ENCODE assay signal across 1 cellular context in the genomic region with DNA sequence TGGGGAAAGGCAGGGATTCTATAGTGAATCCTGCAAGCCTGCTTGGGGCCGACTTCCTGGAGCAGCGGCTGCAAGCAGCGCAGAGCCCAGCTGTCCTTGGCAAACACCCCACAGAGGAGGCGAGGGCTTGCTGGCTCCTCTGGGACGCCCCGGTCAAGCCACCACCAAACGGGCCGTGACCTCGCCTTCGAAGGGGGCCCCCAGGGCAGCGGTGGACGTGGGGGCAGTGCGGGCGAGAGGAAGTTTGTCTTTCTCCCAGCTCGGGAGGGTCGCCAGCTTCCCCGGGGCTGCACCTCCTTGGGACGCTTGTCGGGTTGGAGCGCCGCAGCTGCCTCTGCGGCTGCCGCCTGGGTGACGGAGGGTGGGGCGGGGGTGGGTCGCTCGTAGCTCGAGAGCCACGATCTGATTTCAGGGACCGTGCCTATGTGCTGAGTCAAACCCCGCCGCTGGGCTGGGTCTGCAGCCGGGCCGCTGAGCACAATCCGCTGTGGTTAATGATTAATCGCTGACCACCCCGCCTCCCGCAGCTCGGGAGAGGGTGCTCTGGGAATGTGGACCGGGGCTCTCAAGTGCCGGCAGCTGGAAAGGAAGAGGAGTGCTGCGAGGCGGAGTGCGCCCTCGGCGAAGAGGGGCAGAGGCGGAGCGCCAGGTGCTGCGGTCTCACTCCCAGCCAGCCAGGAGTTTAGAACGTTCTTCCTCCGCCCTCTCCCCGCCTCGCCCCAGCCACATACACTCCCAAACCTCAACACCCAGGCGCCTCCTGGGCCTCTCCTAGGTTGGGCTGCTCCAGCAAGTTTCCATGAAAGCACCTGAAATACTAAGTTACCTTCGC.
A peak's percentile ranks its signal among the peaks of the same experiment; 100 is the strongest.
TF ChIP-seq lines count a peak whose summit lies in the region.

A gene (plus strand): TSS at position 726 of the 832 bp plus-strand sequence.

TF ChIP-seq in HepG2, 621 proteins besides CTCF, POLR2A, EP300 and RAD21 (continued from another document and continues in another):
- TF ChIP-seq, protein P1, sequence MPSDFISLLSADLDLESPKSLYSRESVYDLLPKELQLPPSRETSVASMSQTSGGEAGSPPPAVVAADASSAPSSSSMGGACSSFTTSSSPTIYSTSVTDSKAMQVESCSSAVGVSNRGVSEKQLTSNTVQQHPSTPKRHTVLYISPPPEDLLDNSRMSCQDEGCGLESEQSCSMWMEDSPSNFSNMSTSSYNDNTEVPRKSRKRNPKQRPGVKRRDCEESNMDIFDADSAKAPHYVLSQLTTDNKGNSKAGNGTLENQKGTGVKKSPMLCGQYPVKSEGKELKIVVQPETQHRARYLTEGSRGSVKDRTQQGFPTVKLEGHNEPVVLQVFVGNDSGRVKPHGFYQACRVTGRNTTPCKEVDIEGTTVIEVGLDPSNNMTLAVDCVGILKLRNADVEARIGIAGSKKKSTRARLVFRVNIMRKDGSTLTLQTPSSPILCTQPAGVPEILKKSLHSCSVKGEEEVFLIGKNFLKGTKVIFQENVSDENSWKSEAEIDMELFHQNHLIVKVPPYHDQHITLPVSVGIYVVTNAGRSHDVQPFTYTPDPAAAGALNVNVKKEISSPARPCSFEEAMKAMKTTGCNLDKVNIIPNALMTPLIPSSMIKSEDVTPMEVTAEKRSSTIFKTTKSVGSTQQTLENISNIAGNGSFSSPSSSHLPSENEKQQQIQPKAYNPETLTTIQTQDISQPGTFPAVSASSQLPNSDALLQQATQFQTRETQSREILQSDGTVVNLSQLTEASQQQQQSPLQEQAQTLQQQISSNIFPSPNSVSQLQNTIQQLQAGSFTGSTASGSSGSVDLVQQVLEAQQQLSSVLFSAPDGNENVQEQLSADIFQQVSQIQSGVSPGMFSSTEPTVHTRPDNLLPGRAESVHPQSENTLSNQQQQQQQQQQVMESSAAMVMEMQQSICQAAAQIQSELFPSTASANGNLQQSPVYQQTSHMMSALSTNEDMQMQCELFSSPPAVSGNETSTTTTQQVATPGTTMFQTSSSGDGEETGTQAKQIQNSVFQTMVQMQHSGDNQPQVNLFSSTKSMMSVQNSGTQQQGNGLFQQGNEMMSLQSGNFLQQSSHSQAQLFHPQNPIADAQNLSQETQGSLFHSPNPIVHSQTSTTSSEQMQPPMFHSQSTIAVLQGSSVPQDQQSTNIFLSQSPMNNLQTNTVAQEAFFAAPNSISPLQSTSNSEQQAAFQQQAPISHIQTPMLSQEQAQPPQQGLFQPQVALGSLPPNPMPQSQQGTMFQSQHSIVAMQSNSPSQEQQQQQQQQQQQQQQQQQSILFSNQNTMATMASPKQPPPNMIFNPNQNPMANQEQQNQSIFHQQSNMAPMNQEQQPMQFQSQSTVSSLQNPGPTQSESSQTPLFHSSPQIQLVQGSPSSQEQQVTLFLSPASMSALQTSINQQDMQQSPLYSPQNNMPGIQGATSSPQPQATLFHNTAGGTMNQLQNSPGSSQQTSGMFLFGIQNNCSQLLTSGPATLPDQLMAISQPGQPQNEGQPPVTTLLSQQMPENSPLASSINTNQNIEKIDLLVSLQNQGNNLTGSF (CRISPR knock-in tag; IDR thresholded peaks at IDR 0.05) = no peak
- TF ChIP-seq ETV6 (CRISPR knock-in tag; conservative IDR thresholded peaks at IDR 0.05) (0 out of 2 replicates have a peak, but pooled peaks have one; percentile 23), ELF4 (CRISPR knock-in tag; IDR thresholded peaks at IDR 0.05; ENCODE audit: borderline replicate concordance) (no peak), ZNF30 (CRISPR knock-in tag; IDR thresholded peaks at IDR 0.05) (no peak), ZNF792 (CRISPR knock-in tag; IDR thresholded peaks at IDR 0.05) (0 out of 2 replicates have a peak, but pooled peaks have one; percentile 60), ZNF644 (CRISPR knock-in tag; IDR thresholded peaks at IDR 0.05; ENCODE audit: low read depth) (peak; percentile 32; the same call in 1 of the 2 replicates), MEIS2 (CRISPR knock-in tag; IDR thresholded peaks at IDR 0.05) (no peak), ZNF256 (CRISPR knock-in tag; conservative IDR thresholded peaks at IDR 0.05) (no peak), ZNF17 (CRISPR knock-in tag; IDR thresholded peaks at IDR 0.05) (no peak), XRCC5 (optimal IDR thresholded peaks at IDR 0.05; ENCODE audit: low read length) (peak; percentile 94), ZNF883 (CRISPR knock-in tag; IDR thresholded peaks at IDR 0.05; ENCODE audit: not compliant biosample characterization) (no peak), ZNF451 (CRISPR knock-in tag; IDR thresholded peaks at IDR 0.05) (no peak), SOX5 (CRISPR knock-in tag; IDR thresholded peaks at IDR 0.05; ENCODE audit: borderline replicate concordance) (peak; percentile 58; the same call in 1 of the 2 replicates), ERF (CRISPR knock-in tag; IDR thresholded peaks at IDR 0.05) (no peak), HMG20A (CRISPR knock-in tag; IDR thresholded peaks at IDR 0.05; ENCODE audit: borderline replicate concordance) (peak; percentile 60; the same call in 1 of the 2 replicates), ZNF839 (CRISPR knock-in tag; IDR thresholded peaks at IDR 0.05; ENCODE audit: borderline replicate concordance) (no peak), ZNF558 (CRISPR knock-in tag; IDR thresholded peaks at IDR 0.05; ENCODE audit: borderline replicate concordance) (no peak), SMARCC2 (IDR thresholded peaks at IDR 0.05) (no peak), EEA1 (CRISPR knock-in tag; IDR thresholded peaks at IDR 0.05; ENCODE audit: borderline replicate concordance) (no peak), HOXA9 (CRISPR knock-in tag; IDR thresholded peaks at IDR 0.05; ENCODE audit: borderline replicate concordance) (no peak)
- TF ChIP-seq, protein P2, sequence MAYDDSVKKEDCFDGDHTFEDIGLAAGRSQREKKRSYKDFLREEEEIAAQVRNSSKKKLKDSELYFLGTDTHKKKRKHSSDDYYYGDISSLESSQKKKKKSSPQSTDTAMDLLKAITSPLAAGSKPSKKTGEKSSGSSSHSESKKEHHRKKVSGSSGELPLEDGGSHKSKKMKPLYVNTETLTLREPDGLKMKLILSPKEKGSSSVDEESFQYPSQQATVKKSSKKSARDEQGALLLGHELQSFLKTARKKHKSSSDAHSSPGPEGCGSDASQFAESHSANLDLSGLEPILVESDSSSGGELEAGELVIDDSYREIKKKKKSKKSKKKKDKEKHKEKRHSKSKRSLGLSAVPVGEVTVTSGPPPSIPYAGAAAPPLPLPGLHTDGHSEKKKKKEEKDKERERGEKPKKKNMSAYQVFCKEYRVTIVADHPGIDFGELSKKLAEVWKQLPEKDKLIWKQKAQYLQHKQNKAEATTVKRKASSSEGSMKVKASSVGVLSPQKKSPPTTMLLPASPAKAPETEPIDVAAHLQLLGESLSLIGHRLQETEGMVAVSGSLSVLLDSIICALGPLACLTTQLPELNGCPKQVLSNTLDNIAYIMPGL (CRISPR knock-in tag; IDR thresholded peaks at IDR 0.05; ENCODE audit: borderline replicate concordance in 1 of 2, low read depth in 1 of 2) = peak; percentile 16 to 50; a peak in 2 of 4 replicates
- TF ChIP-seq, protein P3, sequence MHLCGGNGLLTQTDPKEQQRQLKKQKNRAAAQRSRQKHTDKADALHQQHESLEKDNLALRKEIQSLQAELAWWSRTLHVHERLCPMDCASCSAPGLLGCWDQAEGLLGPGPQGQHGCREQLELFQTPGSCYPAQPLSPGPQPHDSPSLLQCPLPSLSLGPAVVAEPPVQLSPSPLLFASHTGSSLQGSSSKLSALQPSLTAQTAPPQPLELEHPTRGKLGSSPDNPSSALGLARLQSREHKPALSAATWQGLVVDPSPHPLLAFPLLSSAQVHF (CRISPR knock-in tag; IDR thresholded peaks at IDR 0.05) = no peak
- TF ChIP-seq, protein P4, sequence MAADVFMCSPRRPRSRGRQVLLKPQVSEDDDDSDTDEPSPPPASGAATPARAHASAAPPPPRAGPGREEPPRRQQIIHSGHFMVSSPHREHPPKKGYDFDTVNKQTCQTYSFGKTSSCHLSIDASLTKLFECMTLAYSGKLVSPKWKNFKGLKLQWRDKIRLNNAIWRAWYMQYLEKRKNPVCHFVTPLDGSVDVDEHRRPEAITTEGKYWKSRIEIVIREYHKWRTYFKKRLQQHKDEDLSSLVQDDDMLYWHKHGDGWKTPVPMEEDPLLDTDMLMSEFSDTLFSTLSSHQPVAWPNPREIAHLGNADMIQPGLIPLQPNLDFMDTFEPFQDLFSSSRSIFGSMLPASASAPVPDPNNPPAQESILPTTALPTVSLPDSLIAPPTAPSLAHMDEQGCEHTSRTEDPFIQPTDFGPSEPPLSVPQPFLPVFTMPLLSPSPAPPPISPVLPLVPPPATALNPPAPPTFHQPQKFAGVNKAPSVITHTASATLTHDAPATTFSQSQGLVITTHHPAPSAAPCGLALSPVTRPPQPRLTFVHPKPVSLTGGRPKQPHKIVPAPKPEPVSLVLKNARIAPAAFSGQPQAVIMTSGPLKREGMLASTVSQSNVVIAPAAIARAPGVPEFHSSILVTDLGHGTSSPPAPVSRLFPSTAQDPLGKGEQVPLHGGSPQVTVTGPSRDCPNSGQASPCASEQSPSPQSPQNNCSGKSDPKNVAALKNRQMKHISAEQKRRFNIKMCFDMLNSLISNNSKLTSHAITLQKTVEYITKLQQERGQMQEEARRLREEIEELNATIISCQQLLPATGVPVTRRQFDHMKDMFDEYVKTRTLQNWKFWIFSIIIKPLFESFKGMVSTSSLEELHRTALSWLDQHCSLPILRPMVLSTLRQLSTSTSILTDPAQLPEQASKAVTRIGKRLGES (CRISPR knock-in tag; IDR thresholded peaks at IDR 0.05; ENCODE audit: borderline replicate concordance) = no peak; the same call in 1 of the 2 replicates
- TF ChIP-seq, protein P5, sequence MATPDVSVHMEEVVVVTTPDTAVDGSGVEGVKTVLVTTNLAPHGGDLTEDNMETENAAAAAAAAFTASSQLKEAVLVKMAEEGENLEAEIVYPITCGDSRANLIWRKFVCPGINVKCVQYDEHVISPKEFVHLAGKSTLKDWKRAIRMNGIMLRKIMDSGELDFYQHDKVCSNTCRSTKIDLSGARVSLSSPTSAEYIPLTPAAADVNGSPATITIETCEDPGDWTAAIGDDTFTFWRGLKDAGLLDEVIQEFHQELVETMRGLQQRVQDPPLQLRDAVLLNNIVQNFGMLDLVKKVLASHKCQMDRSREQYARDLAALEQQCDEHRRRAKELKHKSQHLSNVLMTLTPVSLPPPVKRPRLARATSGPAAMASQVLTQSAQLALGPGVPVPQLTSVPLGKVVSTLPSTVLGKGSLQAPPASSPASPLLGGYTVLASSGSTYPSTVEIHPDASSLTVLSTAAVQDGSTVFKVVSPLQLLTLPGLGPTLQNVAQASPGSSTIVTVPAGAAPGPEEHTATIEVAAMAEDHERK (CRISPR knock-in tag; IDR thresholded peaks at IDR 0.05; ENCODE audit: low read depth) = no peak
- TF ChIP-seq, protein P6, sequence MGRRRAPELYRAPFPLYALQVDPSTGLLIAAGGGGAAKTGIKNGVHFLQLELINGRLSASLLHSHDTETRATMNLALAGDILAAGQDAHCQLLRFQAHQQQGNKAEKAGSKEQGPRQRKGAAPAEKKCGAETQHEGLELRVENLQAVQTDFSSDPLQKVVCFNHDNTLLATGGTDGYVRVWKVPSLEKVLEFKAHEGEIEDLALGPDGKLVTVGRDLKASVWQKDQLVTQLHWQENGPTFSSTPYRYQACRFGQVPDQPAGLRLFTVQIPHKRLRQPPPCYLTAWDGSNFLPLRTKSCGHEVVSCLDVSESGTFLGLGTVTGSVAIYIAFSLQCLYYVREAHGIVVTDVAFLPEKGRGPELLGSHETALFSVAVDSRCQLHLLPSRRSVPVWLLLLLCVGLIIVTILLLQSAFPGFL (CRISPR knock-in tag; IDR thresholded peaks at IDR 0.05) = no peak
- TF ChIP-seq, protein P7, sequence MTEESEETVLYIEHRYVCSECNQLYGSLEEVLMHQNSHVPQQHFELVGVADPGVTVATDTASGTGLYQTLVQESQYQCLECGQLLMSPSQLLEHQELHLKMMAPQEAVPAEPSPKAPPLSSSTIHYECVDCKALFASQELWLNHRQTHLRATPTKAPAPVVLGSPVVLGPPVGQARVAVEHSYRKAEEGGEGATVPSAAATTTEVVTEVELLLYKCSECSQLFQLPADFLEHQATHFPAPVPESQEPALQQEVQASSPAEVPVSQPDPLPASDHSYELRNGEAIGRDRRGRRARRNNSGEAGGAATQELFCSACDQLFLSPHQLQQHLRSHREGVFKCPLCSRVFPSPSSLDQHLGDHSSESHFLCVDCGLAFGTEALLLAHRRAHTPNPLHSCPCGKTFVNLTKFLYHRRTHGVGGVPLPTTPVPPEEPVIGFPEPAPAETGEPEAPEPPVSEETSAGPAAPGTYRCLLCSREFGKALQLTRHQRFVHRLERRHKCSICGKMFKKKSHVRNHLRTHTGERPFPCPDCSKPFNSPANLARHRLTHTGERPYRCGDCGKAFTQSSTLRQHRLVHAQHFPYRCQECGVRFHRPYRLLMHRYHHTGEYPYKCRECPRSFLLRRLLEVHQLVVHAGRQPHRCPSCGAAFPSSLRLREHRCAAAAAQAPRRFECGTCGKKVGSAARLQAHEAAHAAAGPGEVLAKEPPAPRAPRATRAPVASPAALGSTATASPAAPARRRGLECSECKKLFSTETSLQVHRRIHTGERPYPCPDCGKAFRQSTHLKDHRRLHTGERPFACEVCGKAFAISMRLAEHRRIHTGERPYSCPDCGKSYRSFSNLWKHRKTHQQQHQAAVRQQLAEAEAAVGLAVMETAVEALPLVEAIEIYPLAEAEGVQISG (CRISPR knock-in tag; IDR thresholded peaks at IDR 0.05) = peak; percentile 60; the same call in 1 of the 2 replicates
- TF ChIP-seq, protein P8, sequence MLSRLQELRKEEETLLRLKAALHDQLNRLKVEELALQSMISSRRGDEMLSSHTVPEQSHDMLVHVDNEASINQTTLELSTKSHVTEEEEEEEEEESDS (CRISPR knock-in tag; IDR thresholded peaks at IDR 0.05; ENCODE audit: borderline replicate concordance) = no peak
- TF ChIP-seq, protein P9, sequence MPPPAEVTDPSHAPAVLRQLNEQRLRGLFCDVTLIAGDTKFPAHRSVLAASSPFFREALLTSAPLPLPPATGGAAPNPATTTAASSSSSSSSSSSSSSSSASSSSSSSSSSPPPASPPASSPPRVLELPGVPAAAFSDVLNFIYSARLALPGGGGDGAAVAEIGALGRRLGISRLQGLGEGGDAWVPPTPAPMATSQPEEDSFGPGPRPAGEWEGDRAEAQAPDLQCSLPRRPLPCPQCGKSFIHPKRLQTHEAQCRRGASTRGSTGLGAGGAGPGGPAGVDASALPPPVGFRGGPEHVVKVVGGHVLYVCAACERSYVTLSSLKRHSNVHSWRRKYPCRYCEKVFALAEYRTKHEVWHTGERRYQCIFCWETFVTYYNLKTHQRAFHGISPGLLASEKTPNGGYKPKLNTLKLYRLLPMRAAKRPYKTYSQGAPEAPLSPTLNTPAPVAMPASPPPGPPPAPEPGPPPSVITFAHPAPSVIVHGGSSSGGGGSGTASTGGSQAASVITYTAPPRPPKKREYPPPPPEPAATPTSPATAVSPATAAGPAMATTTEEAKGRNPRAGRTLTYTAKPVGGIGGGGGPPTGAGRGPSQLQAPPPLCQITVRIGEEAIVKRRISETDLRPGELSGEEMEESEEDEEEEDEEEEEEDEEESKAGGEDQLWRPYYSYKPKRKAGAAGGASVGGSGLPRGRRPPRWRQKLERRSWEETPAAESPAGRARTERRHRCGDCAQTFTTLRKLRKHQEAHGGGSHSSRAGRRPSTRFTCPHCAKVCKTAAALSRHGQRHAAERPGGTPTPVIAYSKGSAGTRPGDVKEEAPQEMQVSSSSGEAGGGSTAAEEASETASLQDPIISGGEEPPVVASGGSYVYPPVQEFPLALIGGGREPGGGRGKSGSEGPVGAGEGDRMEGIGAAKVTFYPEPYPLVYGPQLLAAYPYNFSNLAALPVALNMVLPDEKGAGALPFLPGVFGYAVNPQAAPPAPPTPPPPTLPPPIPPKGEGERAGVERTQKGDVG (CRISPR knock-in tag; IDR thresholded peaks at IDR 0.05; ENCODE audit: borderline replicate concordance) = 0 out of 2 replicates have a peak, but pooled peaks have one; percentile 59
- TF ChIP-seq, protein P10, sequence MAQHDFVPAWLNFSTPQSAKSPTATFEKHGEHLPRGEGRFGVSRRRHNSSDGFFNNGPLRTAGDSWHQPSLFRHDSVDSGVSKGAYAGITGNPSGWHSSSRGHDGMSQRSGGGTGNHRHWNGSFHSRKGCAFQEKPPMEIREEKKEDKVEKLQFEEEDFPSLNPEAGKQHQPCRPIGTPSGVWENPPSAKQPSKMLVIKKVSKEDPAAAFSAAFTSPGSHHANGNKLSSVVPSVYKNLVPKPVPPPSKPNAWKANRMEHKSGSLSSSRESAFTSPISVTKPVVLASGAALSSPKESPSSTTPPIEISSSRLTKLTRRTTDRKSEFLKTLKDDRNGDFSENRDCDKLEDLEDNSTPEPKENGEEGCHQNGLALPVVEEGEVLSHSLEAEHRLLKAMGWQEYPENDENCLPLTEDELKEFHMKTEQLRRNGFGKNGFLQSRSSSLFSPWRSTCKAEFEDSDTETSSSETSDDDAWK (CRISPR knock-in tag; IDR thresholded peaks at IDR 0.05) = no peak
